In genomic region chr1:213242883-213243282, GRCh38 we compare ENCODE assay signal across 4 cellular contexts.
"Had no signal": no experiment of that assay in that cellular context is flagged by ENCODE, and none has a peak within 500 bp of the region (broad histone marks: within the 10 kb centered on the region; RNA-seq: fewer than 3 reads in every experiment).

No MANE protein-coding gene starts in this region.

- H3K27ac Mint-ChIP-seq: GM23338 had no signal

- H2AFZ ChIP-seq: GM23338 had no signal

- ATAC-seq: GM23338 had no signal

- DNase-seq: H9, HCEC 1CT, IMR-90 had no signal

- H3K4me3 ChIP-seq: GM23338 had no signal

- H3K4me2 ChIP-seq: GM23338 had no signal

- H3K9me3 Mint-ChIP-seq: GM23338, H9 had no signal

- H3K4me3 Mint-ChIP-seq: GM23338, H9 had no signal
